8 cellular contexts compared by ENCODE assay signal in the genomic region with DNA sequence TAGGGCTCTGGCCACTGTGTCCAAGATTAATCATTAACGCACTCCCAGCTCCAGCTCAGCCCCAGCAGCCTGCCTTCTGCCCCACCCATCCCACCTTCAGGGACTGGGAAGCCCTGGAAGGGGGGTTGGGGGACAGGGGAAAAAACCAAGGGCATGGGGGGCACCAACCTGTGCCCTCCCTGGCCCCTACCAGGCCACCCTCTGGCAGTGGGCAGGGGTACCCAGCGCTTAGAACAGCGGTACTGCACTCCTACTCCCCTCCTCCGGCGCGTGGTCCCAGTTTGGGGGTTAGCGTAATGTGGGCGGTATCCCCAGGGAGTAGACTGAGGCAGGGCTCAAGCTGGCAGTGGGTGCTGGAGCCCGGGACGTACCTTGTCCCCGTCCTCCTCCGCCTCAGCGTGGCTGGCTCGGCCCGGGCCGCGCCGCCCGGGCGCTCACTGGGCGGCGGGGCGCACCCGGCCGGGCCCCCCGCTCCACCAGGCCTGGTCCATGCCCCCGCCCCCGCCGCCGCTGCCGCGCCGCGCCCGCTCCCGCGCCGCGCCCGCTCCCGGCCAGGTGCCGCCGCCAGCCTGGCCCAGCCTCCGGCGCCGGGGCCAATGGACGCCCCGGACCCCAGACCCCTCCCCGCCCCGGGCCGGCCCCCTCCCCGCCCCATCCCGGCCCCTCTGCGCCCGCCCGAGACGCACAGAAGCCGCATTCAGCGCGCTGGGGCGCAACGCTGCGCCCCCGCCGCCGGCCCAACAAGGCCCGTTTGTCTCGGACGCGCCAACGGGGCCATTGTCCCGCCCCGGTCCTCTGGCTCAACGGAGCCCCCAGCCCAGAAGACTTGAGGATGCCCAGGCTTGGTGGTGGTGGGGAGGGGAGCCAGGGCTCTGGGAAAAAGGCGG. TPM values are rescaled to one million over a fixed set of nuclear protein-coding genes. Genes with fewer than 3 reads are reported as not detected.
DNase-seq lines count a peak whose midpoint lies in the region; ATAC-seq and TF ChIP-seq lines count a peak whose summit lies in the region.
"Had no signal": no experiment of that assay in that cellular context is flagged by ENCODE, and none has a peak within 500 bp of the region (broad histone marks: within the 10 kb centered on the region; RNA-seq: fewer than 3 reads in every experiment).

TSS of gene GAL3ST1 (minus strand) at position 571 of the 887 bp plus-strand sequence. CDS start 17,273 bp downstream, outside the sequence.

- no peaks in the 10 kb centered on the region for H3K27me3 ChIP-seq in colonic mucosa

- peak within 1 kb of the TSS in 1 of 2 donors; percentile 17 for H3K27ac Mint-ChIP-seq in effector memory CD8-positive, alpha-beta T cell

- peaks cover 30% of the 10 kb centered on the region for H3K36me3 Mint-ChIP-seq in effector memory CD8-positive, alpha-beta T cell (ENCODE audit: insufficient read depth)

- H3K27ac ChIP-seq in colonic mucosa (peak within 1 kb of the TSS; percentile 62), temporal lobe (ENCODE audit: low read depth, low read length) (peak within 1 kb of the TSS; percentile 99)

- peaks cover 0 to 4% of the 10 kb centered on the region in 2 donors for H3K4me1 Mint-ChIP-seq in effector memory CD8-positive, alpha-beta T cell (ENCODE audit: low read depth in 2 of 2)

- peak within 1 kb of the TSS in 1 of 2 donors; percentile 63 for H3K9ac ChIP-seq in colonic mucosa (ENCODE audit: low read depth in 2 of 2, low read length in 2 of 2)

- H3K9me3 Mint-ChIP-seq in effector memory CD8-positive, alpha-beta T cell = no peaks in the 10 kb centered on the region

- H3K4me3 Mint-ChIP-seq in effector memory CD8-positive, alpha-beta T cell = no peak within 1 kb of the TSS

- H3K4me3 ChIP-seq in colonic mucosa = peak within 1 kb of the TSS; percentile 24

- DNase-seq in LoVo (ENCODE audit: low spot score) (peak; percentile 40), colonic mucosa (peak; percentile 80), medulla oblongata (ENCODE audit: extremely low spot score) (peak; percentile 88)
- DNase-seq in effector memory CD8-positive, alpha-beta T cell = no peak
- DNase-seq: activated effector memory CD4-positive, alpha-beta T cell treated with anti-CD3 and anti-CD28 coated beads, Interleukin-2, amount 50 U/mL, for 16 hours had no signal

- peaks cover 2% of the 10 kb centered on the region for H3K36me3 ChIP-seq in colonic mucosa

- no peak for ATAC-seq in effector memory CD8-positive, alpha-beta T cell (replicated peaks)
- no peak for ATAC-seq in HG02970 (IDR thresholded peaks at IDR 0.05; ENCODE audit: low FRiP score, unreplicated experiment)
- no peak for ATAC-seq in GM18909 (IDR thresholded peaks at IDR 0.05; ENCODE audit: poor library complexity, unreplicated experiment)

- H3K9me3 ChIP-seq in colonic mucosa = no peaks in the 10 kb centered on the region

- H3K4me1 ChIP-seq in colonic mucosa = no peaks in the 10 kb centered on the region

- no peak for TF ChIP-seq CTCF in colonic mucosa (IDR thresholded peaks at IDR 0.05)

- intact Hi-C loops in colonic mucosa (cut with DNase I) = no loop called here

- H3K27me3 Mint-ChIP-seq in effector memory CD8-positive, alpha-beta T cell = peaks cover 1 to 6% of the 10 kb centered on the region in 2 donors

RNA-seq across cellular contexts. Expression of gene GAL3ST1, which starts in this region (rescaled TPM):
- total RNA-seq in colonic mucosa (10 to 100 TPM; 13.4 to 18.8 TPM), temporal lobe (0.74 TPM)

Comparison
In these comparisons a context has a peak if more than half of its experiments do, and no peak if none do; other contexts are left out.
1. DNase-seq: peak in LoVo (single experiment), colonic mucosa (single experiment) and medulla oblongata (single experiment); none in effector memory CD8-positive, alpha-beta T cell (0 of 3).